ENCODE assay signal across 36 cellular contexts in the genomic region with DNA sequence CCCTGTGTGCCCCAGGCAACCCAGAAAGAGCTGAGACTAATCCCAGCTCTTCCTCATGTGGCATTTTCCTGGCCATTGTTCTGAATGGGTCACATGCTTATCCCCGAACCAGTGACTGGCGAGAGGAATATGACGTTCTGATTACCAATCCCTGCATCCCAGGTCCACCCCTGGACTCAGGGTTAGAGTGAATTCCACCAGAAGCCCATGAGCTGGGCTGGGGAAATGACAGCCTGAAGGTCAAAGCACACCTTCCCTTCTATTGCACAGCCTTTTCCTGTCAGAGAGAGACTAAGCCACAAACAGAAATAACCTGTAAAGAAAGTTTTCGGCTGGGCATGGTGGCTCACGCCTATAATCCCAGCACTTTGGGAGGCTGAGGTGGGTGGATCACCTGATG.
"Had no signal": no experiment of that assay in that cellular context is flagged by ENCODE, and none has a peak within 500 bp of the region (broad histone marks: within the 10 kb centered on the region; RNA-seq: fewer than 3 reads in every experiment).

No MANE protein-coding gene starts in this region.

- H3K4me3 Mint-ChIP-seq: activated CD4-positive, alpha-beta T cell treated with anti-CD3 and anti-CD28 coated beads for 36 hours; activated CD4-positive, alpha-beta T cell treated with anti-CD3 and anti-CD28 coated beads, Interleukin-2, amount 10 ng/mL, durations not matched to agents 7 days and 5 days; activated CD8-positive, alpha-beta T cell treated with anti-CD3 and anti-CD28 coated beads, Interleukin-2, amount 10 ng/mL, durations not matched to agents 7 days and 5 days; activated naive CD4-positive, alpha-beta T cell treated with anti-CD3 and anti-CD28 coated beads, Interleukin-2, amount 50 U/mL, for 24 hours; activated naive CD8-positive, alpha-beta T cell treated with anti-CD3 and anti-CD28 coated beads, Interleukin-2, amount 10 ng/mL, durations not matched to agents 7 days and 5 days; activated T-cell treated with anti-CD3 and anti-CD28 coated beads, Interleukin-2, amount 50 U/mL, for 24 hours; central memory CD8-positive, alpha-beta T cell had no signal

- H3K4me3 ChIP-seq: ascending aorta, cardiac muscle cell, PC-9, SJCRH30, SK-N-MC had no signal

- DNase-seq: activated CD4-positive, alpha-beta T cell treated with anti-CD3 and anti-CD28 coated beads for 36 hours; activated CD4-positive, alpha-beta T cell treated with anti-CD3 and anti-CD28 coated beads, Interleukin-2, amount 10 ng/mL, durations not matched to agents 7 days and 5 days; activated CD4-positive, alpha-beta T cell treated with anti-CD3 and anti-CD28 coated beads, Interleukin-2, amount 50 U/mL, for 48 hours; activated CD8-positive, alpha-beta T cell treated with anti-CD3 and anti-CD28 coated beads, Interleukin-2, amount 10 ng/mL, durations not matched to agents 7 days and 5 days; activated gamma-delta T cell; activated naive CD4-positive, alpha-beta T cell treated with Interleukin-2 at 50 U/mL for 16 hours; activated naive CD8-positive, alpha-beta T cell treated with anti-CD3 and anti-CD28 coated beads, Interleukin-2, amount 10 ng/mL, durations not matched to agents 7 days and 5 days; activated T-cell treated with anti-CD3 and anti-CD28 coated beads, Interleukin-2, amount 50 U/mL, for 24 hours; amygdala; Karpas-422; KBM-7; NCI-H1048; NCI-H1105 treated with DMSO at 0.1 percent for 48 hours; NCI-H1436; NCI-H1694; NCI-H1930; NCI-H2081 treated with DMSO at 0.1 percent for 48 hours; NCI-H226; NCI-H446 treated with DMSO at 0.1 percent for 48 hours; NCI-H524; NCI-H69; NCI-H82; NK-92 treated with Interleukin-12 subunit alpha and Interleukin-12 subunit beta, amount 100 ng/mL, for 24 hours; PC-9; SHP77; SJCRH30; T1000 had no signal

- H3K27me3 ChIP-seq: ascending aorta, cardiac muscle cell had no signal

- H3K4me2 ChIP-seq: PC-9 had no signal

- H3K27me3 Mint-ChIP-seq: activated CD4-positive, alpha-beta T cell treated with anti-CD3 and anti-CD28 coated beads for 36 hours; activated CD4-positive, alpha-beta T cell treated with anti-CD3 and anti-CD28 coated beads, Interleukin-2, amount 10 ng/mL, durations not matched to agents 7 days and 5 days; activated naive CD4-positive, alpha-beta T cell treated with anti-CD3 and anti-CD28 coated beads, Interleukin-2, amount 50 U/mL, for 24 hours; activated T-cell treated with anti-CD3 and anti-CD28 coated beads, Interleukin-2, amount 50 U/mL, for 24 hours had no signal

- H3K36me3 ChIP-seq: ascending aorta, cardiac muscle cell, SJCRH30 had no signal

- H3K36me3 Mint-ChIP-seq: activated naive CD4-positive, alpha-beta T cell treated with anti-CD3 and anti-CD28 coated beads, Interleukin-2, amount 50 U/mL, for 24 hours; activated naive CD8-positive, alpha-beta T cell treated with anti-CD3 and anti-CD28 coated beads, Interleukin-2, amount 10 ng/mL, durations not matched to agents 7 days and 5 days had no signal

- H3K4me1 ChIP-seq: ascending aorta, SJCRH30 had no signal

- H2AFZ ChIP-seq: PC-9 had no signal

- H3K4me1 Mint-ChIP-seq: activated CD4-positive, alpha-beta T cell treated with anti-CD3 and anti-CD28 coated beads for 36 hours; activated CD4-positive, alpha-beta T cell treated with anti-CD3 and anti-CD28 coated beads, Interleukin-2, amount 10 ng/mL, durations not matched to agents 7 days and 5 days; activated naive CD4-positive, alpha-beta T cell treated with anti-CD3 and anti-CD28 coated beads, Interleukin-2, amount 50 U/mL, for 24 hours; activated naive CD8-positive, alpha-beta T cell treated with anti-CD3 and anti-CD28 coated beads, Interleukin-2, amount 10 ng/mL, durations not matched to agents 7 days and 5 days; central memory CD8-positive, alpha-beta T cell; IgD-negative memory B cell had no signal

- ATAC-seq: activated CD4-positive, alpha-beta T cell treated with anti-CD3 and anti-CD28 coated beads for 36 hours; activated CD4-positive, CD25-positive, alpha-beta regulatory T cell treated with anti-CD3 and anti-CD28 coated beads, Interleukin-2, amount 50 U/mL, for 24 hours; activated CD8-positive, alpha-beta T cell treated with anti-CD3 and anti-CD28 coated beads, Interleukin-2, amount 10 ng/mL, durations not matched to agents 7 days and 5 days had no signal

- H3K27ac Mint-ChIP-seq: activated CD4-positive, alpha-beta T cell treated with anti-CD3 and anti-CD28 coated beads for 36 hours; activated CD4-positive, alpha-beta T cell treated with anti-CD3 and anti-CD28 coated beads, Interleukin-2, amount 10 ng/mL, durations not matched to agents 7 days and 5 days; activated CD8-positive, alpha-beta T cell treated with anti-CD3 and anti-CD28 coated beads, Interleukin-2, amount 10 ng/mL, durations not matched to agents 7 days and 5 days; activated naive CD4-positive, alpha-beta T cell treated with anti-CD3 and anti-CD28 coated beads, Interleukin-2, amount 50 U/mL, for 24 hours; activated naive CD8-positive, alpha-beta T cell treated with anti-CD3 and anti-CD28 coated beads, Interleukin-2, amount 10 ng/mL, durations not matched to agents 7 days and 5 days; activated T-cell treated with anti-CD3 and anti-CD28 coated beads, Interleukin-2, amount 50 U/mL, for 24 hours; activated T-helper 2 cell treated with anti-CD3 and anti-CD28 coated beads, Interferon-gamma antibody, Interleukin-2, Interleukin-4, amounts not matched to agents 10 μg/mL and 5 μg/mL and 100 μg/mL, durations not matched to agents 14 hours and 24 hours and 36 hours had no signal

- H3K9me3 ChIP-seq: ascending aorta, SJCRH30 had no signal

- H3K27ac ChIP-seq: ascending aorta, cardiac muscle cell, PC-9, RWPE1, SJCRH30, SK-N-MC had no signal

- H3K9me3 Mint-ChIP-seq: activated CD4-positive, alpha-beta T cell treated with anti-CD3 and anti-CD28 coated beads, Interleukin-2, amount 10 ng/mL, durations not matched to agents 7 days and 5 days; activated naive CD4-positive, alpha-beta T cell treated with anti-CD3 and anti-CD28 coated beads, Interleukin-2, amount 50 U/mL, for 24 hours; activated naive CD8-positive, alpha-beta T cell treated with anti-CD3 and anti-CD28 coated beads, Interleukin-2, amount 10 ng/mL, durations not matched to agents 7 days and 5 days; activated T-cell treated with anti-CD3 and anti-CD28 coated beads, Interleukin-2, amount 50 U/mL, for 24 hours; activated T-helper 2 cell treated with anti-CD3 and anti-CD28 coated beads, Interferon-gamma antibody, Interleukin-2, Interleukin-4, amounts not matched to agents 10 μg/mL and 5 μg/mL and 100 μg/mL, durations not matched to agents 14 hours and 24 hours and 36 hours; central memory CD8-positive, alpha-beta T cell; IgD-negative memory B cell had no signal
